In genomic region chr1:55041613-55042012, GRCh38 we compare ENCODE assay signal across 1 cellular context.
TF ChIP-seq lines count a peak whose summit lies in the region.

No MANE protein-coding gene starts in this region.

TF ChIP-seq in HepG2, 621 proteins besides CTCF, POLR2A, EP300 and RAD21:
- TF ChIP-seq ZFYVE20 (CRISPR knock-in tag; IDR thresholded peaks at IDR 0.05; ENCODE audit: borderline replicate concordance, low read depth) (no peak), ATF4 (CRISPR knock-in tag; IDR thresholded peaks at IDR 0.05) (no peak), KAT7 (CRISPR knock-in tag; IDR thresholded peaks at IDR 0.05; ENCODE audit: borderline replicate concordance) (no peak), MTF1 (CRISPR knock-in tag; IDR thresholded peaks at IDR 0.05) (no peak), TGIF2 (CRISPR knock-in tag; IDR thresholded peaks at IDR 0.05) (no peak), EZH2 (conservative IDR thresholded peaks at IDR 0.05; ENCODE audit: low read depth, low read length) (no peak), ZBTB44 (CRISPR knock-in tag; IDR thresholded peaks at IDR 0.05) (no peak), PCBP1 (IDR thresholded peaks at IDR 0.05; ENCODE audit: borderline replicate concordance, low read depth, low read length) (no peak)
TF ChIP-seq in HepG2: peak in this region for 0.
